Comparison of ENCODE assay signal across 22 cellular contexts in genomic region chr11:89613916-89614315, GRCh38.
"Had no signal": no experiment of that assay in that cellular context is flagged by ENCODE, and none has a peak within 500 bp of the region (broad histone marks: within the 10 kb centered on the region; RNA-seq: fewer than 3 reads in every experiment).

No MANE protein-coding gene starts in this region.

- H3K4me3 ChIP-seq: esophagus muscularis mucosa, heart right ventricle, left ventricle myocardium inferior, neural progenitor cell, prostate gland, right atrium auricular region, upper lobe of right lung had no signal

- H3K9me3 Mint-ChIP-seq: activated CD4-positive, alpha-beta T cell treated with anti-CD3 and anti-CD28 coated beads, Interleukin-2, amount 10 ng/mL, durations not matched to agents 7 days and 5 days; activated CD8-positive, alpha-beta T cell treated with anti-CD3 and anti-CD28 coated beads for 36 hours; activated naive CD4-positive, alpha-beta T cell treated with anti-CD3 and anti-CD28 coated beads, Interleukin-2, amount 50 U/mL, for 24 hours; activated T-helper 1 cell treated with anti-CD3 and anti-CD28 coated beads, Interleukin-12 subunit alpha, Interleukin-12 subunit beta, Interleukin-2, Interleukin-4 antibody, amounts not matched to agents 30 ng/mL and 10 ng/mL and 1 ng/mL, durations not matched to agents 14 hours and 24 hours and 36 hours; naive thymus-derived CD8-positive, alpha-beta T cell; neural progenitor cell had no signal

- H3K9ac ChIP-seq: neural progenitor cell had no signal

- H3K4me1 Mint-ChIP-seq: activated CD4-positive, alpha-beta T cell treated with anti-CD3 and anti-CD28 coated beads, Interleukin-2, amount 10 ng/mL, durations not matched to agents 7 days and 5 days; activated CD8-positive, alpha-beta memory T cell treated with anti-CD3 and anti-CD28 coated beads, Interleukin-2, amount 10 ng/mL, durations not matched to agents 7 days and 5 days; activated naive CD4-positive, alpha-beta T cell treated with anti-CD3 and anti-CD28 coated beads, Interleukin-2, amount 50 U/mL, for 24 hours; T-helper 17 cell had no signal

- ATAC-seq: activated CD8-positive, alpha-beta memory T cell treated with anti-CD3 and anti-CD28 coated beads, Interleukin-2, amount 10 ng/mL, durations not matched to agents 7 days and 5 days; activated CD8-positive, alpha-beta T cell treated with anti-CD3 and anti-CD28 coated beads for 36 hours; naive thymus-derived CD8-positive, alpha-beta T cell; T-helper 17 cell; upper lobe of right lung had no signal

- H3K36me3 ChIP-seq: esophagus muscularis mucosa, heart right ventricle, left ventricle myocardium inferior, neural progenitor cell, prostate gland, right atrium auricular region, thoracic aorta, upper lobe of right lung, WERI-Rb-1 had no signal

- H3K27ac Mint-ChIP-seq: activated CD4-positive, alpha-beta T cell treated with anti-CD3 and anti-CD28 coated beads, Interleukin-2, amount 10 ng/mL, durations not matched to agents 7 days and 5 days; activated CD8-positive, alpha-beta memory T cell treated with anti-CD3 and anti-CD28 coated beads, Interleukin-2, amount 10 ng/mL, durations not matched to agents 7 days and 5 days; activated CD8-positive, alpha-beta T cell treated with anti-CD3 and anti-CD28 coated beads for 36 hours; activated naive CD4-positive, alpha-beta T cell treated with anti-CD3 and anti-CD28 coated beads, Interleukin-2, amount 50 U/mL, for 24 hours; activated T-helper 1 cell treated with anti-CD3 and anti-CD28 coated beads, Interleukin-12 subunit alpha, Interleukin-12 subunit beta, Interleukin-2, Interleukin-4 antibody, amounts not matched to agents 30 ng/mL and 10 ng/mL and 1 ng/mL, durations not matched to agents 14 hours and 24 hours and 36 hours; naive thymus-derived CD8-positive, alpha-beta T cell; neural progenitor cell; T-helper 17 cell had no signal

- H3K27me3 Mint-ChIP-seq: activated CD4-positive, alpha-beta T cell treated with anti-CD3 and anti-CD28 coated beads, Interleukin-2, amount 10 ng/mL, durations not matched to agents 7 days and 5 days; activated CD8-positive, alpha-beta memory T cell treated with anti-CD3 and anti-CD28 coated beads, Interleukin-2, amount 10 ng/mL, durations not matched to agents 7 days and 5 days; activated CD8-positive, alpha-beta T cell treated with anti-CD3 and anti-CD28 coated beads for 36 hours; T-helper 17 cell had no signal

- DNase-seq: activated CD4-positive, alpha-beta T cell treated with anti-CD3 and anti-CD28 coated beads, Interleukin-2, amount 10 ng/mL, durations not matched to agents 7 days and 5 days; activated CD4-positive, CD25-positive, alpha-beta regulatory T cell treated with anti-CD3 and anti-CD28 coated beads, Interleukin-2, amount 50 U/mL, for 72 hours; activated CD8-positive, alpha-beta memory T cell treated with anti-CD3 and anti-CD28 coated beads, Interleukin-2, amount 10 ng/mL, durations not matched to agents 7 days and 5 days; activated CD8-positive, alpha-beta T cell treated with anti-CD3 and anti-CD28 coated beads for 36 hours; activated gamma-delta T cell treated with Interleukin-2 at 50 U/mL for 16 hours; central memory CD4-positive, alpha-beta T cell; effector memory CD4-positive, alpha-beta T cell; heart right ventricle; left ventricle myocardium inferior; naive thymus-derived CD8-positive, alpha-beta T cell; stimulated activated CD4-positive, alpha-beta T cell treated with anti-CD3 and anti-CD28 coated beads, Interleukin-4, amount 100 ng/mL, for 24 hours; stimulated activated naive CD4-positive, alpha-beta T cell treated with Interleukin-2 at 50 U/mL for 16 hours; T-helper 17 cell; upper lobe of right lung; WERI-Rb-1 had no signal

- H3K4me3 Mint-ChIP-seq: activated CD4-positive, alpha-beta T cell treated with anti-CD3 and anti-CD28 coated beads, Interleukin-2, amount 10 ng/mL, durations not matched to agents 7 days and 5 days; activated CD8-positive, alpha-beta memory T cell treated with anti-CD3 and anti-CD28 coated beads, Interleukin-2, amount 10 ng/mL, durations not matched to agents 7 days and 5 days; activated CD8-positive, alpha-beta T cell treated with anti-CD3 and anti-CD28 coated beads for 36 hours; activated naive CD4-positive, alpha-beta T cell treated with anti-CD3 and anti-CD28 coated beads, Interleukin-2, amount 50 U/mL, for 24 hours; activated T-helper 1 cell treated with anti-CD3 and anti-CD28 coated beads, Interleukin-12 subunit alpha, Interleukin-12 subunit beta, Interleukin-2, Interleukin-4 antibody, amounts not matched to agents 30 ng/mL and 10 ng/mL and 1 ng/mL, durations not matched to agents 14 hours and 24 hours and 36 hours; naive thymus-derived CD8-positive, alpha-beta T cell; neural progenitor cell; T-helper 17 cell had no signal

- H3K9me3 ChIP-seq: esophagus muscularis mucosa, heart right ventricle, left ventricle myocardium inferior, prostate gland, right atrium auricular region, thoracic aorta, upper lobe of right lung had no signal

- H3K27me3 ChIP-seq: esophagus muscularis mucosa, heart right ventricle, neural progenitor cell, right atrium auricular region, upper lobe of right lung had no signal

- H3K4me2 ChIP-seq: neural progenitor cell had no signal

- H2AFZ ChIP-seq: neural progenitor cell had no signal

- H3K27ac ChIP-seq: esophagus muscularis mucosa, heart right ventricle, left ventricle myocardium inferior, neural progenitor cell, prostate gland, right atrium auricular region, thoracic aorta, upper lobe of right lung, WERI-Rb-1 had no signal

- H3K36me3 Mint-ChIP-seq: activated CD8-positive, alpha-beta memory T cell treated with anti-CD3 and anti-CD28 coated beads, Interleukin-2, amount 10 ng/mL, durations not matched to agents 7 days and 5 days; activated naive CD4-positive, alpha-beta T cell treated with anti-CD3 and anti-CD28 coated beads, Interleukin-2, amount 50 U/mL, for 24 hours; naive thymus-derived CD8-positive, alpha-beta T cell; neural progenitor cell had no signal

- H3K4me1 ChIP-seq: left ventricle myocardium inferior, neural progenitor cell, prostate gland, right atrium auricular region, upper lobe of right lung had no signal
